In genomic region chr14:70753518-70753953, GRCh38 we compare ENCODE assay signal across 1 cellular context.
A peak's percentile ranks its signal among the peaks of the same experiment; 100 is the strongest.
TF ChIP-seq lines count a peak whose summit lies in the region.

No MANE protein-coding gene starts in this region.

TF ChIP-seq in HepG2, 621 proteins besides CTCF, POLR2A, EP300 and RAD21 (continued from another document and continues in another):
- TF ChIP-seq KDM2A (CRISPR knock-in tag; IDR thresholded peaks at IDR 0.05; ENCODE audit: borderline replicate concordance, low read depth) (no peak), IRF2 (CRISPR knock-in tag; IDR thresholded peaks at IDR 0.05) (0 out of 2 replicates have a peak, but pooled peaks have one; percentile 41), FOXP4 (CRISPR knock-in tag; IDR thresholded peaks at IDR 0.05) (peak; percentile 72), ZNF580 (CRISPR knock-in tag; IDR thresholded peaks at IDR 0.05; ENCODE audit: borderline replicate concordance, low read depth) (0 out of 2 replicates have a peak, but pooled peaks have one; percentile 29), NFIB (CRISPR knock-in tag; IDR thresholded peaks at IDR 0.05; ENCODE audit: borderline replicate concordance) (no peak), CREM (IDR thresholded peaks at IDR 0.05) (peak; percentile 42; the same call in 1 of the 2 replicates), CREM (CRISPR knock-in tag; IDR thresholded peaks at IDR 0.05) (no peak), MTF1 (CRISPR knock-in tag; IDR thresholded peaks at IDR 0.05) (no peak), ZNF101 (CRISPR knock-in tag; IDR thresholded peaks at IDR 0.05; ENCODE audit: borderline replicate concordance, low read depth) (no peak), HMGA1 (CRISPR knock-in tag; conservative IDR thresholded peaks at IDR 0.05) (no peak), ARNTL (CRISPR knock-in tag; IDR thresholded peaks at IDR 0.05) (peak; percentile 40; the same call in 1 of the 2 replicates), SMAD3 (CRISPR knock-in tag; IDR thresholded peaks at IDR 0.05) (0 out of 2 replicates have a peak, but pooled peaks have one; percentile 34), BRD4 (CRISPR knock-in tag; IDR thresholded peaks at IDR 0.05) (no peak), NFYC (CRISPR knock-in tag; IDR thresholded peaks at IDR 0.05) (no peak), NCOA2 (CRISPR knock-in tag; IDR thresholded peaks at IDR 0.05) (peak; percentile 72), HOMEZ (CRISPR knock-in tag; IDR thresholded peaks at IDR 0.05; ENCODE audit: low read depth) (peak; percentile 60; the same call in 1 of the 2 replicates), MIXL1 (CRISPR knock-in tag; IDR thresholded peaks at IDR 0.05) (peak; percentile 74; the same call in 1 of the 2 replicates), ELF1 (CRISPR knock-in tag; IDR thresholded peaks at IDR 0.05) (peak; percentile 35; the same call in 1 of the 2 replicates), SOX6 (IDR thresholded peaks at IDR 0.05) (no peak), SOX6 (CRISPR knock-in tag; IDR thresholded peaks at IDR 0.05) (peak; percentile 57), ZFP1 (CRISPR knock-in tag; IDR thresholded peaks at IDR 0.05) (no peak), MXI1 (IDR thresholded peaks at IDR 0.05; ENCODE audit: borderline replicate concordance, low read depth, low read length) (no peak), HOXA3 (CRISPR knock-in tag; IDR thresholded peaks at IDR 0.05) (peak; percentile 31; the same call in 1 of the 2 replicates), ZMYM4 (CRISPR knock-in tag; IDR thresholded peaks at IDR 0.05) (peak; percentile 66; the same call in 1 of the 2 replicates), YEATS2 (CRISPR knock-in tag; IDR thresholded peaks at IDR 0.05; ENCODE audit: borderline replicate concordance) (no peak), ZNF646 (CRISPR knock-in tag; IDR thresholded peaks at IDR 0.05) (no peak), NR2F1 (CRISPR knock-in tag; IDR thresholded peaks at IDR 0.05) (peak; percentile 80 to 88), RARA (CRISPR knock-in tag; IDR thresholded peaks at IDR 0.05) (peak; percentile 85), STAT5B (CRISPR knock-in tag; IDR thresholded peaks at IDR 0.05) (no peak), FOSL2 (CRISPR knock-in tag; IDR thresholded peaks at IDR 0.05) (peak; percentile 47), MTA3 (CRISPR knock-in tag; IDR thresholded peaks at IDR 0.05) (no peak), DMAP1 (CRISPR knock-in tag; IDR thresholded peaks at IDR 0.05) (no peak), MXD3 (CRISPR knock-in tag; IDR thresholded peaks at IDR 0.05) (no peak), HNF4A (CRISPR knock-in tag; IDR thresholded peaks at IDR 0.05) (0 out of 2 replicates have a peak, but pooled peaks have one; percentile 1), ZFP62 (CRISPR knock-in tag; IDR thresholded peaks at IDR 0.05) (no peak), ZNF350 (CRISPR knock-in tag; IDR thresholded peaks at IDR 0.05; ENCODE audit: borderline replicate concordance, low read depth) (0 out of 2 replicates have a peak, but pooled peaks have one; percentile 39), ZNF543 (CRISPR knock-in tag; IDR thresholded peaks at IDR 0.05) (no peak), ZNF607 (CRISPR knock-in tag; IDR thresholded peaks at IDR 0.05; ENCODE audit: borderline replicate concordance) (peak; percentile 45; the same call in 1 of the 2 replicates), GFI1 (CRISPR knock-in tag; IDR thresholded peaks at IDR 0.05; ENCODE audit: borderline replicate concordance) (peak; percentile 90), NR1H2 (CRISPR knock-in tag; IDR thresholded peaks at IDR 0.05; ENCODE audit: borderline replicate concordance, low read depth) (no peak), ESRRA (CRISPR knock-in tag; IDR thresholded peaks at IDR 0.05; ENCODE audit: low read depth) (peak; percentile 51; the same call in 1 of the 2 replicates), PAXIP1 (CRISPR knock-in tag; conservative IDR thresholded peaks at IDR 0.05) (peak; percentile 90), FOXO1 (CRISPR knock-in tag; IDR thresholded peaks at IDR 0.05) (no peak), ZNF121 (CRISPR knock-in tag; IDR thresholded peaks at IDR 0.05) (no peak), ZNF362 (CRISPR knock-in tag; IDR thresholded peaks at IDR 0.05; ENCODE audit: borderline replicate concordance) (peak; percentile 96), ZSCAN29 (CRISPR knock-in tag; conservative IDR thresholded peaks at IDR 0.05) (no peak), MED8 (CRISPR knock-in tag; IDR thresholded peaks at IDR 0.05; ENCODE audit: insufficient replicate concordance) (no peak), SRF (IDR thresholded peaks at IDR 0.05; ENCODE audit: low read depth, low read length) (no peak), TARDBP (CRISPR knock-in tag; IDR thresholded peaks at IDR 0.05) (peak; percentile 39; the same call in 1 of the 2 replicates), HNRNPL (IDR thresholded peaks at IDR 0.05; ENCODE audit: low read depth, low read length) (no peak), GATAD2A (CRISPR knock-in tag; IDR thresholded peaks at IDR 0.05) (peak; percentile 69), HNRNPUL1 (IDR thresholded peaks at IDR 0.05; ENCODE audit: low read depth, low read length) (peak; percentile 77; the same call in 1 of the 2 replicates)
